Comparison of ENCODE assay signal across 18 cellular contexts in genomic region chr10:87721781-87722180, GRCh38.
DNase-seq lines count a peak whose midpoint lies in the region; ATAC-seq and TF ChIP-seq lines count a peak whose summit lies in the region.
"Had no signal": no experiment of that assay in that cellular context is flagged by ENCODE, and none has a peak within 500 bp of the region (broad histone marks: within the 10 kb centered on the region; RNA-seq: fewer than 3 reads in every experiment).

No MANE protein-coding gene starts in this region.

- DNase-seq in heart right ventricle: no peak
- no peak for DNase-seq in Right ventricle myocardium inferior (ENCODE audit: missing footprints)
- DNase-seq in dermis microvascular lymphatic vessel endothelial cell (ENCODE audit: low read depth in 2 of 2): peak; percentile 65
- no peak for DNase-seq in psoas muscle
- no peak for DNase-seq in EL
- no peak for DNase-seq in activated CD4-positive, alpha-beta T cell treated with anti-CD3 and anti-CD28 coated beads, Interleukin-2, amount 10 ng/mL, durations not matched to agents 7 days and 5 days
- DNase-seq: 8988T; CD8-positive, alpha-beta memory T cell; GDM1; Kasumi-1; NCI-H1694; NCI-H2081 treated with DMSO at 0.1 percent for 48 hours; NCI-H2171 treated with DMSO at 0.1 percent for 48 hours; NCI-H526; Peyer's patch had no signal

- H3K4me1 Mint-ChIP-seq in activated CD4-positive, alpha-beta T cell treated with anti-CD3 and anti-CD28 coated beads, Interleukin-2, amount 10 ng/mL, durations not matched to agents 7 days and 5 days: no peaks in the 10 kb centered on the region

- intact Hi-C loops in heart right ventricle (cut with DNase I) (no loop called here), Right ventricle myocardium inferior (cut with DNase I) (no loop called here), psoas muscle (cut with DNase I) (no loop called here)

- CTCF ChIA-PET in activated CD4-positive, alpha-beta T cell treated with anti-CD3 and anti-CD28 coated beads, Interleukin-2, amount 10 ng/mL, durations not matched to agents 7 days and 5 days (lab: Charles Lee): no interaction called here

- H3K36me3 ChIP-seq in heart right ventricle: peaks cover 0 to 14% (median 0%) of the 10 kb centered on the region in 9 donors
- no peaks in the 10 kb centered on the region for H3K36me3 ChIP-seq in psoas muscle (ENCODE audit: insufficient read depth in 1 of 2, low read depth in 1 of 2)

- H3K9me3 ChIP-seq in heart right ventricle: no peaks in the 10 kb centered on the region
- no peaks in the 10 kb centered on the region for H3K9me3 ChIP-seq in psoas muscle
- H3K9me3 ChIP-seq: Peyer's patch, SJSA1 had no signal

- H3K27me3 ChIP-seq in heart right ventricle (no peaks in the 10 kb centered on the region), psoas muscle (ENCODE audit: insufficient read depth in 3 of 3, low read length in 2 of 3) (no peaks in the 10 kb centered on the region)
- H3K27me3 ChIP-seq: Peyer's patch, SJSA1 had no signal

- TF ChIP-seq CTCF in heart right ventricle (IDR thresholded peaks at IDR 0.05) (no peak), psoas muscle (IDR thresholded peaks at IDR 0.05) (no peak)

- no peak overlapping the region for H3K27ac Mint-ChIP-seq in activated CD4-positive, alpha-beta T cell treated with anti-CD3 and anti-CD28 coated beads, Interleukin-2, amount 10 ng/mL, durations not matched to agents 7 days and 5 days
- H3K27ac Mint-ChIP-seq: CD8-positive, alpha-beta memory T cell had no signal

- no peaks in the 10 kb centered on the region for H3K36me3 Mint-ChIP-seq in activated CD4-positive, alpha-beta T cell treated with anti-CD3 and anti-CD28 coated beads, Interleukin-2, amount 10 ng/mL, durations not matched to agents 7 days and 5 days (ENCODE audit: low read depth)
- H3K36me3 Mint-ChIP-seq: CD8-positive, alpha-beta memory T cell had no signal

- ATAC-seq in heart right ventricle (peak in 3 of 8 donors; percentile 38 to 74 (median 44)), Right ventricle myocardium inferior (no peak), psoas muscle (no peak), HG03039 (IDR thresholded peaks at IDR 0.05; ENCODE audit: unreplicated experiment) (no peak)

- POLR2A ChIA-PET in activated CD4-positive, alpha-beta T cell treated with anti-CD3 and anti-CD28 coated beads, Interleukin-2, amount 10 ng/mL, durations not matched to agents 7 days and 5 days (lab: Charles Lee): no interaction called here

- H3K4me3 ChIP-seq in heart right ventricle (no peak overlapping the region), psoas muscle (no peak overlapping the region)
- H3K4me3 ChIP-seq: Peyer's patch, SJSA1 had no signal

- no peaks in the 10 kb centered on the region for H3K9me3 Mint-ChIP-seq in activated CD4-positive, alpha-beta T cell treated with anti-CD3 and anti-CD28 coated beads, Interleukin-2, amount 10 ng/mL, durations not matched to agents 7 days and 5 days
- H3K9me3 Mint-ChIP-seq: CD8-positive, alpha-beta memory T cell had no signal

- no peak overlapping the region for H3K4me3 Mint-ChIP-seq in activated CD4-positive, alpha-beta T cell treated with anti-CD3 and anti-CD28 coated beads, Interleukin-2, amount 10 ng/mL, durations not matched to agents 7 days and 5 days
- H3K4me3 Mint-ChIP-seq: CD8-positive, alpha-beta memory T cell had no signal

- 79 to 83% methylated on average over 2 of the region's 2 CpGs for WGBS in heart right ventricle, 2 donors
- 76 to 85% (median 84%) methylated on average over 2 of the region's 2 CpGs for WGBS in psoas muscle, 3 donors

- peaks cover 12% of the 10 kb centered on the region for H3K27me3 Mint-ChIP-seq in activated CD4-positive, alpha-beta T cell treated with anti-CD3 and anti-CD28 coated beads, Interleukin-2, amount 10 ng/mL, durations not matched to agents 7 days and 5 days

- H3K4me1 ChIP-seq in heart right ventricle: peaks cover 0 to 29% (median 8%) of the 10 kb centered on the region in 9 donors
- peaks cover 5% of the 10 kb centered on the region for H3K4me1 ChIP-seq in psoas muscle
- H3K4me1 ChIP-seq: Peyer's patch had no signal

- peak overlapping the region in 6 of 10 donors; percentile 12 to 65 (median 51) for H3K27ac ChIP-seq in heart right ventricle
- H3K27ac ChIP-seq in psoas muscle: peak overlapping the region; percentile 6
- H3K27ac ChIP-seq: C4-2B, Peyer's patch, SJSA1 had no signal

Comparison
In these comparisons a context has a peak if more than half of its experiments do, and no peak if none do; other contexts are left out.
1. DNase-seq: peak in dermis microvascular lymphatic vessel endothelial cell (2 of 2); none in heart right ventricle (0 of 2), Right ventricle myocardium inferior (single experiment), psoas muscle (0 of 2), EL (single experiment) and activated CD4-positive, alpha-beta T cell treated with anti-CD3 and anti-CD28 coated beads, Interleukin-2, amount 10 ng/mL, durations not matched to agents 7 days and 5 days (single experiment).